ENCODE assay signal across 27 cellular contexts in genomic region chr11:44127130-44127529, GRCh38.
"Had no signal": no experiment of that assay in that cellular context is flagged by ENCODE, and none has a peak within 500 bp of the region (broad histone marks: within the 10 kb centered on the region; RNA-seq: fewer than 3 reads in every experiment).

No MANE protein-coding gene starts in this region.

- DNase-seq: activated CD4-positive, alpha-beta T cell treated with anti-CD3 and anti-CD28 coated beads for 36 hours; activated CD4-positive, alpha-beta T cell treated with anti-CD3 and anti-CD28 coated beads, Interleukin-2, amount 10 ng/mL, durations not matched to agents 7 days and 5 days; activated CD4-positive, alpha-beta T cell treated with anti-CD3 and anti-CD28 coated beads, Interleukin-2, amount 50 U/mL, for 48 hours; activated CD8-positive, alpha-beta T cell treated with anti-CD3 and anti-CD28 coated beads, Interleukin-2, amount 10 ng/mL, durations not matched to agents 7 days and 5 days; activated effector memory CD4-positive, alpha-beta T cell treated with Interleukin-2 at 50 U/mL for 16 hours; activated naive CD4-positive, alpha-beta T cell treated with anti-CD3 and anti-CD28 coated beads, Interleukin-2, amount 10 ng/mL, durations not matched to agents 7 days and 5 days; activated naive CD8-positive, alpha-beta T cell treated with anti-CD3 and anti-CD28 coated beads, Interleukin-2, amount 50 U/mL, for 24 hours; activated T-cell treated with anti-CD3 and anti-CD28 coated beads, Interleukin-2, amount 50 U/mL, for 4 hours; anterior cingulate cortex; caudate nucleus; cerebellar nuclear complex; Karpas-422; KBM-7; NCI-H1092; NCI-H1436 treated with DMSO at 0.1 percent for 48 hours; NCI-H1694 treated with DMSO at 0.1 percent for 48 hours; NCI-H2029; NCI-H510A; NCI-H526; NCI-H748 treated with DMSO at 0.1 percent for 48 hours; NK-92 treated with Interleukin-12 subunit alpha and Interleukin-12 subunit beta, amount 100 ng/mL, for 24 hours; OCI-M1; Right ventricle myocardium superior; SK-N-SH had no signal

- H3K9me3 ChIP-seq: SJSA1, SK-N-SH had no signal

- H3K4me2 ChIP-seq: SK-N-SH had no signal

- H3K9ac ChIP-seq: SK-N-SH had no signal

- H3K27ac ChIP-seq: SJSA1 had no signal

- H3K27me3 ChIP-seq: SJSA1 had no signal

- H3K4me3 ChIP-seq: SJSA1 had no signal

- ATAC-seq: activated CD4-positive, alpha-beta T cell treated with anti-CD3 and anti-CD28 coated beads for 36 hours; activated CD4-positive, CD25-positive, alpha-beta regulatory T cell treated with anti-CD3 and anti-CD28 coated beads, Interleukin-2, amount 50 U/mL, for 24 hours; activated CD8-positive, alpha-beta T cell treated with anti-CD3 and anti-CD28 coated beads, Interleukin-2, amount 10 ng/mL, durations not matched to agents 7 days and 5 days; activated naive CD8-positive, alpha-beta T cell treated with anti-CD3 and anti-CD28 coated beads, Interleukin-2, amount 50 U/mL, for 24 hours; activated T-cell treated with anti-CD3 and anti-CD28 coated beads, Interleukin-2, amount 50 U/mL, for 4 hours; WTC11 had no signal
